Comparison of ENCODE assay signal across 1 cellular context in the genomic region with DNA sequence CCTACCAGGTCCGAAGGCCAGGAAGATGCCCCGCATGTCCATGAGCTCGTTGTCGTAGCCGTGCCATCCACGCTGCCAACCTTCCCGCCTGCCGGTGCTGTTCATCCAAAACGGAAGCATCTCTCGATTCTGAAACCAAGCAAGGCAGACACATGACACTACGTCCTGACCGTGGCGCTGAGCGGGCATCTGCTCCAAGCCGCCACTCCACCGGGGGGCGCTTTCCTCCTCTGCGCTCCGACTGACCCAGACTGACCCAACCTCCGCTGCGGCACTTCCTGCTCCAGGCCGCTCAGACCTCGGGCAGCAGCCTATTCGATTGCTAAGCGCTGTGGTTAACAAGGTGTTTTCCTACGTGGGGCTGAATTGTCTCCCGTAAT.
TF ChIP-seq lines count a peak whose summit lies in the region.

No MANE protein-coding gene starts in this region.

TF ChIP-seq in K562, 482 proteins besides CTCF, POLR2A, EP300 and RAD21 (continued from another document and continues in another):
- TF ChIP-seq, protein P1, sequence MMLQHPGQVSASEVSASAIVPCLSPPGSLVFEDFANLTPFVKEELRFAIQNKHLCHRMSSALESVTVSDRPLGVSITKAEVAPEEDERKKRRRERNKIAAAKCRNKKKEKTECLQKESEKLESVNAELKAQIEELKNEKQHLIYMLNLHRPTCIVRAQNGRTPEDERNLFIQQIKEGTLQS (IDR thresholded peaks at IDR 0.05) = no peak
- TF ChIP-seq, protein P1 (CRISPR knock-in tag; conservative IDR thresholded peaks at IDR 0.05) = no peak
- TF ChIP-seq GABPB1 (CRISPR knock-in tag; IDR thresholded peaks at IDR 0.05) = peak; percentile 36; the same call in 1 of the 2 replicates
- no peak for TF ChIP-seq ZNF174 (CRISPR knock-in tag; IDR thresholded peaks at IDR 0.05)
- peak; percentile 39; the same call in 1 of the 2 replicates for TF ChIP-seq CTBP1 (IDR thresholded peaks at IDR 0.05; ENCODE audit: borderline replicate concordance)
- TF ChIP-seq, protein P2, sequence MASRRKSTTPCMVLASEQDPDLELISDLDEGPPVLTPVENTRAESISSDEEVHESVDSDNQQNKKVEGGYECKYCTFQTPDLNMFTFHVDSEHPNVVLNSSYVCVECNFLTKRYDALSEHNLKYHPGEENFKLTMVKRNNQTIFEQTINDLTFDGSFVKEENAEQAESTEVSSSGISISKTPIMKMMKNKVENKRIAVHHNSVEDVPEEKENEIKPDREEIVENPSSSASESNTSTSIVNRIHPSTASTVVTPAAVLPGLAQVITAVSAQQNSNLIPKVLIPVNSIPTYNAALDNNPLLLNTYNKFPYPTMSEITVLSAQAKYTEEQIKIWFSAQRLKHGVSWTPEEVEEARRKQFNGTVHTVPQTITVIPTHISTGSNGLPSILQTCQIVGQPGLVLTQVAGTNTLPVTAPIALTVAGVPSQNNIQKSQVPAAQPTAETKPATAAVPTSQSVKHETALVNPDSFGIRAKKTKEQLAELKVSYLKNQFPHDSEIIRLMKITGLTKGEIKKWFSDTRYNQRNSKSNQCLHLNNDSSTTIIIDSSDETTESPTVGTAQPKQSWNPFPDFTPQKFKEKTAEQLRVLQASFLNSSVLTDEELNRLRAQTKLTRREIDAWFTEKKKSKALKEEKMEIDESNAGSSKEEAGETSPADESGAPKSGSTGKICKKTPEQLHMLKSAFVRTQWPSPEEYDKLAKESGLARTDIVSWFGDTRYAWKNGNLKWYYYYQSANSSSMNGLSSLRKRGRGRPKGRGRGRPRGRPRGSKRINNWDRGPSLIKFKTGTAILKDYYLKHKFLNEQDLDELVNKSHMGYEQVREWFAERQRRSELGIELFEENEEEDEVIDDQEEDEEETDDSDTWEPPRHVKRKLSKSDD (conservative IDR thresholded peaks at IDR 0.05; ENCODE audit: low read length) = no peak
- TF ChIP-seq RBBP5 (IDR thresholded peaks at IDR 0.05; ENCODE audit: borderline replicate concordance, insufficient read depth, low read length, poor library complexity, severe bottlenecking) = no peak
- TF ChIP-seq, protein P3, sequence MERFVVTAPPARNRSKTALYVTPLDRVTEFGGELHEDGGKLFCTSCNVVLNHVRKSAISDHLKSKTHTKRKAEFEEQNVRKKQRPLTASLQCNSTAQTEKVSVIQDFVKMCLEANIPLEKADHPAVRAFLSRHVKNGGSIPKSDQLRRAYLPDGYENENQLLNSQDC (CRISPR knock-in tag; IDR thresholded peaks at IDR 0.05) = no peak
- TF ChIP-seq, protein P4, sequence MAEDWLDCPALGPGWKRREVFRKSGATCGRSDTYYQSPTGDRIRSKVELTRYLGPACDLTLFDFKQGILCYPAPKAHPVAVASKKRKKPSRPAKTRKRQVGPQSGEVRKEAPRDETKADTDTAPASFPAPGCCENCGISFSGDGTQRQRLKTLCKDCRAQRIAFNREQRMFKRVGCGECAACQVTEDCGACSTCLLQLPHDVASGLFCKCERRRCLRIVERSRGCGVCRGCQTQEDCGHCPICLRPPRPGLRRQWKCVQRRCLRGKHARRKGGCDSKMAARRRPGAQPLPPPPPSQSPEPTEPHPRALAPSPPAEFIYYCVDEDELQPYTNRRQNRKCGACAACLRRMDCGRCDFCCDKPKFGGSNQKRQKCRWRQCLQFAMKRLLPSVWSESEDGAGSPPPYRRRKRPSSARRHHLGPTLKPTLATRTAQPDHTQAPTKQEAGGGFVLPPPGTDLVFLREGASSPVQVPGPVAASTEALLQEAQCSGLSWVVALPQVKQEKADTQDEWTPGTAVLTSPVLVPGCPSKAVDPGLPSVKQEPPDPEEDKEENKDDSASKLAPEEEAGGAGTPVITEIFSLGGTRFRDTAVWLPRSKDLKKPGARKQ (CRISPR knock-in tag; IDR thresholded peaks at IDR 0.05) = no peak
- no peak for TF ChIP-seq CC2D1A (IDR thresholded peaks at IDR 0.05)
- TF ChIP-seq, protein P5, sequence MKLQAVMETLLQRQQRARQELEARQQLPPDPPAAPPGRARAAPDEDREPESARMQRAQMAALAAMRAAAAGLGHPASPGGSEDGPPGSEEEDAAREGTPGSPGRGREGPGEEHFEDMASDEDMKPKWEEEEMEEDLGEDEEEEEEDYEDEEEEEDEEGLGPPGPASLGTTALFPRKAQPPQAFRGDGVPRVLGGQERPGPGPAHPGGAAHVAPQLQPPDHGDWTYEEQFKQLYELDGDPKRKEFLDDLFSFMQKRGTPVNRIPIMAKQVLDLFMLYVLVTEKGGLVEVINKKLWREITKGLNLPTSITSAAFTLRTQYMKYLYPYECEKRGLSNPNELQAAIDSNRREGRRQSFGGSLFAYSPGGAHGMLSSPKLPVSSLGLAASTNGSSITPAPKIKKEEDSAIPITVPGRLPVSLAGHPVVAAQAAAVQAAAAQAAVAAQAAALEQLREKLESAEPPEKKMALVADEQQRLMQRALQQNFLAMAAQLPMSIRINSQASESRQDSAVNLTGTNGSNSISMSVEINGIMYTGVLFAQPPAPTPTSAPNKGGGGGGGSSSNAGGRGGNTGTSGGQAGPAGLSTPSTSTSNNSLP (IDR thresholded peaks at IDR 0.05; ENCODE audit: borderline replicate concordance, low read depth, low read length) = no peak
- TF ChIP-seq, protein P6, sequence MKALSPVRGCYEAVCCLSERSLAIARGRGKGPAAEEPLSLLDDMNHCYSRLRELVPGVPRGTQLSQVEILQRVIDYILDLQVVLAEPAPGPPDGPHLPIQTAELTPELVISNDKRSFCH (CRISPR knock-in tag; IDR thresholded peaks at IDR 0.05) = no peak
- TF ChIP-seq, protein P6 (tag; IDR thresholded peaks at IDR 0.05) = no peak
- TF ChIP-seq ZKSCAN8 (CRISPR knock-in tag; IDR thresholded peaks at IDR 0.05) = no peak
- no peak for TF ChIP-seq PCBP2 (IDR thresholded peaks at IDR 0.05; ENCODE audit: low read depth, low read length, poor library complexity, severe bottlenecking)
- TF ChIP-seq, protein P7, sequence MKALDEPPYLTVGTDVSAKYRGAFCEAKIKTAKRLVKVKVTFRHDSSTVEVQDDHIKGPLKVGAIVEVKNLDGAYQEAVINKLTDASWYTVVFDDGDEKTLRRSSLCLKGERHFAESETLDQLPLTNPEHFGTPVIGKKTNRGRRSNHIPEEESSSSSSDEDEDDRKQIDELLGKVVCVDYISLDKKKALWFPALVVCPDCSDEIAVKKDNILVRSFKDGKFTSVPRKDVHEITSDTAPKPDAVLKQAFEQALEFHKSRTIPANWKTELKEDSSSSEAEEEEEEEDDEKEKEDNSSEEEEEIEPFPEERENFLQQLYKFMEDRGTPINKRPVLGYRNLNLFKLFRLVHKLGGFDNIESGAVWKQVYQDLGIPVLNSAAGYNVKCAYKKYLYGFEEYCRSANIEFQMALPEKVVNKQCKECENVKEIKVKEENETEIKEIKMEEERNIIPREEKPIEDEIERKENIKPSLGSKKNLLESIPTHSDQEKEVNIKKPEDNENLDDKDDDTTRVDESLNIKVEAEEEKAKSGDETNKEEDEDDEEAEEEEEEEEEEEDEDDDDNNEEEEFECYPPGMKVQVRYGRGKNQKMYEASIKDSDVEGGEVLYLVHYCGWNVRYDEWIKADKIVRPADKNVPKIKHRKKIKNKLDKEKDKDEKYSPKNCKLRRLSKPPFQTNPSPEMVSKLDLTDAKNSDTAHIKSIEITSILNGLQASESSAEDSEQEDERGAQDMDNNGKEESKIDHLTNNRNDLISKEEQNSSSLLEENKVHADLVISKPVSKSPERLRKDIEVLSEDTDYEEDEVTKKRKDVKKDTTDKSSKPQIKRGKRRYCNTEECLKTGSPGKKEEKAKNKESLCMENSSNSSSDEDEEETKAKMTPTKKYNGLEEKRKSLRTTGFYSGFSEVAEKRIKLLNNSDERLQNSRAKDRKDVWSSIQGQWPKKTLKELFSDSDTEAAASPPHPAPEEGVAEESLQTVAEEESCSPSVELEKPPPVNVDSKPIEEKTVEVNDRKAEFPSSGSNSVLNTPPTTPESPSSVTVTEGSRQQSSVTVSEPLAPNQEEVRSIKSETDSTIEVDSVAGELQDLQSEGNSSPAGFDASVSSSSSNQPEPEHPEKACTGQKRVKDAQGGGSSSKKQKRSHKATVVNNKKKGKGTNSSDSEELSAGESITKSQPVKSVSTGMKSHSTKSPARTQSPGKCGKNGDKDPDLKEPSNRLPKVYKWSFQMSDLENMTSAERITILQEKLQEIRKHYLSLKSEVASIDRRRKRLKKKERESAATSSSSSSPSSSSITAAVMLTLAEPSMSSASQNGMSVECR (CRISPR knock-in tag; IDR thresholded peaks at IDR 0.05) = no peak
- no peak for TF ChIP-seq KDM5B (IDR thresholded peaks at IDR 0.05; ENCODE audit: insufficient replicate concordance, low read depth, low read length)
- no peak for TF ChIP-seq DNMT1 (IDR thresholded peaks at IDR 0.05)
- no peak for TF ChIP-seq ZNF143 (CRISPR knock-in tag; IDR thresholded peaks at IDR 0.05)
- no peak for TF ChIP-seq HEY1 (CRISPR knock-in tag; IDR thresholded peaks at IDR 0.05; ENCODE audit: borderline replicate concordance)
- TF ChIP-seq MAFG (tag; conservative IDR thresholded peaks at IDR 0.05) = no peak
- TF ChIP-seq, protein P8, sequence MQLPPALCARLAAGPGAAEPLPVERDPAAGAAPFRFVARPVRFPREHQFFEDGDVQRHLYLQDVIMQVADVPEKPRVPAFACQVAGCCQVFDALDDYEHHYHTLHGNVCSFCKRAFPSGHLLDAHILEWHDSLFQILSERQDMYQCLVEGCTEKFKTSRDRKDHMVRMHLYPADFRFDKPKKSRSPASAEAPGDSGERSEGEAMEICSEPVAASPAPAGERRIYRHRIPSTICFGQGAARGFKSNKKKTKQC (CRISPR knock-in tag; IDR thresholded peaks at IDR 0.05) = no peak
- no peak for TF ChIP-seq KDM4B (IDR thresholded peaks at IDR 0.05; ENCODE audit: borderline replicate concordance in 2 of 2, low read depth in 1 of 2)
- TF ChIP-seq, protein P9, sequence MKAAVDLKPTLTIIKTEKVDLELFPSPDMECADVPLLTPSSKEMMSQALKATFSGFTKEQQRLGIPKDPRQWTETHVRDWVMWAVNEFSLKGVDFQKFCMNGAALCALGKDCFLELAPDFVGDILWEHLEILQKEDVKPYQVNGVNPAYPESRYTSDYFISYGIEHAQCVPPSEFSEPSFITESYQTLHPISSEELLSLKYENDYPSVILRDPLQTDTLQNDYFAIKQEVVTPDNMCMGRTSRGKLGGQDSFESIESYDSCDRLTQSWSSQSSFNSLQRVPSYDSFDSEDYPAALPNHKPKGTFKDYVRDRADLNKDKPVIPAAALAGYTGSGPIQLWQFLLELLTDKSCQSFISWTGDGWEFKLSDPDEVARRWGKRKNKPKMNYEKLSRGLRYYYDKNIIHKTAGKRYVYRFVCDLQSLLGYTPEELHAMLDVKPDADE (conservative IDR thresholded peaks at IDR 0.05; ENCODE audit: control insufficient read depth, low read depth, low read length) = no peak
- no peak for TF ChIP-seq YY1 (IDR thresholded peaks at IDR 0.05; ENCODE audit: borderline replicate concordance in 1 of 3, control insufficient read depth in 1 of 3, extremely low read depth in 1 of 3, insufficient read depth in 3 of 3, insufficient read length in 1 of 3, insufficient replicate concordance in 2 of 3, low read depth in 1 of 3, low read length in 2 of 3)
- TF ChIP-seq, protein P10, sequence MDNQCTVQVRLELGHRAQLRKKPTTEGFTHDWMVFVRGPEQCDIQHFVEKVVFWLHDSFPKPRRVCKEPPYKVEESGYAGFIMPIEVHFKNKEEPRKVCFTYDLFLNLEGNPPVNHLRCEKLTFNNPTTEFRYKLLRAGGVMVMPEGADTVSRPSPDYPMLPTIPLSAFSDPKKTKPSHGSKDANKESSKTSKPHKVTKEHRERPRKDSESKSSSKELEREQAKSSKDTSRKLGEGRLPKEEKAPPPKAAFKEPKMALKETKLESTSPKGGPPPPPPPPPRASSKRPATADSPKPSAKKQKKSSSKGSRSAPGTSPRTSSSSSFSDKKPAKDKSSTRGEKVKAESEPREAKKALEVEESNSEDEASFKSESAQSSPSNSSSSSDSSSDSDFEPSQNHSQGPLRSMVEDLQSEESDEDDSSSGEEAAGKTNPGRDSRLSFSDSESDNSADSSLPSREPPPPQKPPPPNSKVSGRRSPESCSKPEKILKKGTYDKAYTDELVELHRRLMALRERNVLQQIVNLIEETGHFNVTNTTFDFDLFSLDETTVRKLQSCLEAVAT (IDR thresholded peaks at IDR 0.05) = no peak
- no peak for TF ChIP-seq ETV6 (IDR thresholded peaks at IDR 0.05; ENCODE audit: borderline replicate concordance in 1 of 2, low read depth in 2 of 2, low read length in 1 of 2)
- TF ChIP-seq ETV6 (CRISPR knock-in tag; IDR thresholded peaks at IDR 0.05; ENCODE audit: borderline replicate concordance) = no peak
- peak; percentile 29; the same call in 1 of the 2 replicates for TF ChIP-seq DIDO1 (tag; IDR thresholded peaks at IDR 0.05; ENCODE audit: low read depth)
- no peak for TF ChIP-seq ZNF184 (CRISPR knock-in tag; IDR thresholded peaks at IDR 0.05)
- no peak for TF ChIP-seq TEAD1 (CRISPR knock-in tag; IDR thresholded peaks at IDR 0.05)
- TF ChIP-seq, protein P11, sequence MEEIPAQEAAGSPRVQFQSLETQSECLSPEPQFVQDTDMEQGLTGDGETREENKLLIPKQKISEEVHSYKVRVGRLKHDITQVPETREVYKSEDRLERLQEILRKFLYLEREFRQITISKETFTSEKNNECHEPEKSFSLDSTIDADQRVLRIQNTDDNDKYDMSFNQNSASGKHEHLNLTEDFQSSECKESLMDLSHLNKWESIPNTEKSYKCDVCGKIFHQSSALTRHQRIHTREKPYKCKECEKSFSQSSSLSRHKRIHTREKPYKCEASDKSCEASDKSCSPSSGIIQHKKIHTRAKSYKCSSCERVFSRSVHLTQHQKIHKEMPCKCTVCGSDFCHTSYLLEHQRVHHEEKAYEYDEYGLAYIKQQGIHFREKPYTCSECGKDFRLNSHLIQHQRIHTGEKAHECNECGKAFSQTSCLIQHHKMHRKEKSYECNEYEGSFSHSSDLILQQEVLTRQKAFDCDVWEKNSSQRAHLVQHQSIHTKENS (CRISPR knock-in tag; IDR thresholded peaks at IDR 0.05) = no peak
- TF ChIP-seq MTA2 (IDR thresholded peaks at IDR 0.05; ENCODE audit: low read depth) = no peak
- TF ChIP-seq, protein P12, sequence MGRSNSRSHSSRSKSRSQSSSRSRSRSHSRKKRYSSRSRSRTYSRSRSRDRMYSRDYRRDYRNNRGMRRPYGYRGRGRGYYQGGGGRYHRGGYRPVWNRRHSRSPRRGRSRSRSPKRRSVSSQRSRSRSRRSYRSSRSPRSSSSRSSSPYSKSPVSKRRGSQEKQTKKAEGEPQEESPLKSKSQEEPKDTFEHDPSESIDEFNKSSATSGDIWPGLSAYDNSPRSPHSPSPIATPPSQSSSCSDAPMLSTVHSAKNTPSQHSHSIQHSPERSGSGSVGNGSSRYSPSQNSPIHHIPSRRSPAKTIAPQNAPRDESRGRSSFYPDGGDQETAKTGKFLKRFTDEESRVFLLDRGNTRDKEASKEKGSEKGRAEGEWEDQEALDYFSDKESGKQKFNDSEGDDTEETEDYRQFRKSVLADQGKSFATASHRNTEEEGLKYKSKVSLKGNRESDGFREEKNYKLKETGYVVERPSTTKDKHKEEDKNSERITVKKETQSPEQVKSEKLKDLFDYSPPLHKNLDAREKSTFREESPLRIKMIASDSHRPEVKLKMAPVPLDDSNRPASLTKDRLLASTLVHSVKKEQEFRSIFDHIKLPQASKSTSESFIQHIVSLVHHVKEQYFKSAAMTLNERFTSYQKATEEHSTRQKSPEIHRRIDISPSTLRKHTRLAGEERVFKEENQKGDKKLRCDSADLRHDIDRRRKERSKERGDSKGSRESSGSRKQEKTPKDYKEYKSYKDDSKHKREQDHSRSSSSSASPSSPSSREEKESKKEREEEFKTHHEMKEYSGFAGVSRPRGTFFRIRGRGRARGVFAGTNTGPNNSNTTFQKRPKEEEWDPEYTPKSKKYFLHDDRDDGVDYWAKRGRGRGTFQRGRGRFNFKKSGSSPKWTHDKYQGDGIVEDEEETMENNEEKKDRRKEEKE (IDR thresholded peaks at IDR 0.05; ENCODE audit: borderline replicate concordance in 1 of 2, control insufficient read depth in 1 of 2, low read depth in 2 of 2, low read length in 1 of 2) = no peak
- TF ChIP-seq ZNF121 (CRISPR knock-in tag; conservative IDR thresholded peaks at IDR 0.05) = no peak
